In the genomic region with DNA sequence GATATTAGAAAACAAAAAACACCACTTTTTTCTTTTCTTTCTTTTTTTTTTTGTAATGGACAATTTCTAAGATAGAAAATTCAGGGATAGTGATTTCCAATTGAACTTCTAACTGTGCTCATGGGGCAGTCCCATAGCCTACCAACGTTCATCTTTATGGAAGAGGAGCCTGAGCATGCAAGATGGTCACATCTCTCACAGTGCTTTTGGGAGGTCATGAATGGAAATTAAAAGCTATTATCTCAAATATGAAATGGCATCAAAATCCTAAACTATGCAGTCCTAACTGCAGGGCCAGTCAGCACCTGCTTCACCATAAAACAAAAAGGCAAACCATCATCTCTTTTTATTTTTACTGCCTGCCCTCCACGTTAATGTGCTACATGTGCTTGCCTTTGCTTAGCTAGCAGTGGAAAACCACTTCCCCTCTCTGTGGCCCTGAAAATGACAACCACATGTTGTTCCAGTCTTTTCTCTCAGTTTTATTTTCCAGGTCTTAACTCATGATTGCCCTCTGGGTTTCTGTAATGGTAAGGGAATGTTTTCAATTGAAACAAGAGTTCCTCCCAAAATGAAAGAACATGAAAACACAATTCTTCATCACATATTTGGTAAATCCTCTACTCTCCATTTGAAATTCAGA, we compare ENCODE assay signal across 9 cellular contexts. TPM values are rescaled to one million over a fixed set of nuclear protein-coding genes. Genes with fewer than 3 reads are reported as not detected.
DNase-seq lines count a peak whose midpoint lies in the region; ATAC-seq and TF ChIP-seq lines count a peak whose summit lies in the region.
"Had no signal": no experiment of that assay in that cellular context is flagged by ENCODE, and none has a peak within 500 bp of the region (broad histone marks: within the 10 kb centered on the region; RNA-seq: fewer than 3 reads in every experiment).

No MANE protein-coding gene starts in this region.

- H2BK120ac ChIP-seq in mesenchymal stem cell (ENCODE audit: low read depth, low read length) (no peak overlapping the region), H9 (ENCODE audit: low read depth, low read length, poor library complexity, severe bottlenecking) (no peak overlapping the region)

- H4K5ac ChIP-seq in H9 (ENCODE audit: insufficient read length, low read depth, low read length) = no peak overlapping the region

- H2AFZ ChIP-seq in mesenchymal stem cell (ENCODE audit: low read depth, low read length) (no peak overlapping the region), H9 (ENCODE audit: low read length) (no peak overlapping the region)

- peaks cover 19% of the 10 kb centered on the region for H3K4me1 Mint-ChIP-seq in T-helper 1 cell treated with Interleukin-12 subunit alpha and Interleukin-12 subunit beta and Interleukin-4 antibody, amounts not matched to agents 30 μg/mL and 1 μg/mL, for 36 hours (ENCODE audit: low read depth)
- H3K4me1 Mint-ChIP-seq in H9 = peaks cover 3 to 6% of the 10 kb centered on the region in 2 experiments

- H3K9me3 Mint-ChIP-seq in T-helper 1 cell treated with Interleukin-12 subunit alpha and Interleukin-12 subunit beta and Interleukin-4 antibody, amounts not matched to agents 30 μg/mL and 1 μg/mL, for 36 hours = no peaks in the 10 kb centered on the region
- H3K9me3 Mint-ChIP-seq in H9 = no peaks in the 10 kb centered on the region

- no peak for TF ChIP-seq EP300 in upper lobe of left lung (IDR thresholded peaks at IDR 0.05)

- H3K79me1 ChIP-seq in mesenchymal stem cell (replicated peaks; ENCODE audit: low read length, poor library complexity, severe bottlenecking) = no peaks in the 10 kb centered on the region
- no peaks in the 10 kb centered on the region for H3K79me1 ChIP-seq in H9 (ENCODE audit: insufficient read depth, low read depth, low read length, poor library complexity, severe bottlenecking)

- WGBS in mesenchymal stem cell = 85% methylated on average over 2 of the region's 2 CpGs
- no CpG with 5 or more reads among the region's 2 CpGs for WGBS in H9 (ENCODE audit: extremely low coverage, insufficient read length, low lambda C conversion rate)
- 56 to 57% methylated on average over 2 of the region's 2 CpGs for WGBS in upper lobe of left lung, 2 donors

- no peak for DNase-seq in mesenchymal stem cell
- DNase-seq in DMS79 treated with DMSO at 0.1 percent for 48 hours (lab: John Stamatoyannopoulos, UW) = no peak
- no peak for DNase-seq in H9
- DNase-seq in superior temporal gyrus (ENCODE audit: extremely low spot score) = no peak
- DNase-seq in upper lobe of left lung = no peak
- DNase-seq: NCI-H146 had no signal

- no peaks in the 10 kb centered on the region for H4K20me1 ChIP-seq in H9 (ENCODE audit: control insufficient read depth, insufficient read depth, insufficient read length)

- H3K4me3 ChIP-seq in mesenchymal stem cell (ENCODE audit: insufficient read depth in 1 of 2, low read depth in 1 of 2, low read length in 2 of 2) (no peak overlapping the region), upper lobe of left lung (no peak overlapping the region)

- ATAC-seq in GM18498 (IDR thresholded peaks at IDR 0.05; ENCODE audit: unreplicated experiment) = peak; percentile 79
- ATAC-seq in HG02623 (IDR thresholded peaks at IDR 0.05; ENCODE audit: unreplicated experiment) = peak; percentile 77
- no peak for ATAC-seq in upper lobe of left lung (ENCODE audit: low FRiP score in 2 of 2)

- H2BK20ac ChIP-seq in H9 (ENCODE audit: low read depth, low read length, poor library complexity, severe bottlenecking) = no peak overlapping the region

- H2BK15ac ChIP-seq in mesenchymal stem cell (ENCODE audit: low read depth, poor library complexity, severe bottlenecking) (no peak overlapping the region), H9 (ENCODE audit: low read depth, low read length) (no peak overlapping the region)

- H4K91ac ChIP-seq in mesenchymal stem cell (ENCODE audit: low read length) (no peak overlapping the region), H9 (ENCODE audit: insufficient read length, low read depth, low read length) (no peak overlapping the region)

- no peaks in the 10 kb centered on the region for H3K79me2 ChIP-seq in H9 (ENCODE audit: insufficient read depth, low read length)

- H2AK5ac ChIP-seq in mesenchymal stem cell (ENCODE audit: low read length, severe bottlenecking) = no peak overlapping the region
- H2AK5ac ChIP-seq in H9 (ENCODE audit: insufficient read length, low read length) = no peak overlapping the region

- H3K4me2 ChIP-seq in mesenchymal stem cell (ENCODE audit: low read length, poor library complexity, severe bottlenecking) (no peak overlapping the region), H9 (ENCODE audit: insufficient read depth, insufficient read length, low read length) (no peak overlapping the region)

- H3K23ac ChIP-seq in mesenchymal stem cell (ENCODE audit: low read length in 2 of 2) (no peak overlapping the region), H9 (ENCODE audit: insufficient read length, low read depth, low read length) (no peak overlapping the region)

- H3K36me3 Mint-ChIP-seq in T-helper 1 cell treated with Interleukin-12 subunit alpha and Interleukin-12 subunit beta and Interleukin-4 antibody, amounts not matched to agents 30 μg/mL and 1 μg/mL, for 36 hours (ENCODE audit: low read depth) = peaks cover 2% of the 10 kb centered on the region
- no peaks in the 10 kb centered on the region for H3K36me3 Mint-ChIP-seq in H9 (ENCODE audit: insufficient read depth in 1 of 3, low read depth in 3 of 3)

- TF ChIP-seq CTCF in H9 (conservative IDR thresholded peaks at IDR 0.05) (no peak), upper lobe of left lung (IDR thresholded peaks at IDR 0.05) (no peak)

- H3K9me3 ChIP-seq in mesenchymal stem cell (ENCODE audit: control insufficient read depth, low read length) = no peaks in the 10 kb centered on the region
- H3K9me3 ChIP-seq in H9 (ENCODE audit: control insufficient read depth, low read depth, low read length) = no peaks in the 10 kb centered on the region
- no peaks in the 10 kb centered on the region for H3K9me3 ChIP-seq in upper lobe of left lung

- H3K4ac ChIP-seq in mesenchymal stem cell (ENCODE audit: low read depth in 1 of 2, low read length in 2 of 2) = no peak overlapping the region
- no peak overlapping the region for H3K4ac ChIP-seq in H9 (ENCODE audit: low read depth, low read length)

- no peak overlapping the region for H2BK12ac ChIP-seq in mesenchymal stem cell (ENCODE audit: low read length in 2 of 2)
- H2BK12ac ChIP-seq in H9 (ENCODE audit: insufficient read length, low read depth, low read length) = no peak overlapping the region

- H3K4me3 Mint-ChIP-seq in T-helper 1 cell treated with Interleukin-12 subunit alpha and Interleukin-12 subunit beta and Interleukin-4 antibody, amounts not matched to agents 30 μg/mL and 1 μg/mL, for 36 hours = peak overlapping the region; percentile 41
- no peak overlapping the region for H3K4me3 Mint-ChIP-seq in H9

- H4K8ac ChIP-seq in mesenchymal stem cell (ENCODE audit: low read length) (no peak overlapping the region), H9 (replicated peaks; ENCODE audit: insufficient read length, low read depth, low read length) (no peak overlapping the region)

- H3K27ac Mint-ChIP-seq in T-helper 1 cell treated with Interleukin-12 subunit alpha and Interleukin-12 subunit beta and Interleukin-4 antibody, amounts not matched to agents 30 μg/mL and 1 μg/mL, for 36 hours = peak overlapping the region; percentile 67
- H3K27ac Mint-ChIP-seq in H9 = no peak overlapping the region

- H3K4me1 ChIP-seq in mesenchymal stem cell (ENCODE audit: control insufficient read depth, insufficient read depth, low read depth, low read length) (no peaks in the 10 kb centered on the region), H9 (ENCODE audit: insufficient read depth, low read length) (no peaks in the 10 kb centered on the region), upper lobe of left lung (no peaks in the 10 kb centered on the region)

- H3K27me3 ChIP-seq in mesenchymal stem cell (ENCODE audit: control insufficient read depth in 1 of 2, insufficient read depth in 1 of 2, low read length in 2 of 2) (no peaks in the 10 kb centered on the region), H9 (ENCODE audit: insufficient read depth, low read length) (no peaks in the 10 kb centered on the region), upper lobe of left lung (no peaks in the 10 kb centered on the region)

- peak overlapping the region; percentile 47 for H3K9ac ChIP-seq in mesenchymal stem cell (ENCODE audit: low read length)
- no peak overlapping the region for H3K9ac ChIP-seq in H9 (ENCODE audit: extremely low read depth, insufficient read length, low read length)

- H3K36me3 ChIP-seq in mesenchymal stem cell (ENCODE audit: control insufficient read depth in 1 of 2, insufficient read depth in 2 of 2, low read depth in 1 of 2, low read length in 2 of 2) (no peaks in the 10 kb centered on the region), upper lobe of left lung (no peaks in the 10 kb centered on the region)

- no peak for TF ChIP-seq POLR2A in upper lobe of left lung (IDR thresholded peaks at IDR 0.05)

- no peaks in the 10 kb centered on the region for H3K27me3 Mint-ChIP-seq in T-helper 1 cell treated with Interleukin-12 subunit alpha and Interleukin-12 subunit beta and Interleukin-4 antibody, amounts not matched to agents 30 μg/mL and 1 μg/mL, for 36 hours (ENCODE audit: low read depth)
- H3K27me3 Mint-ChIP-seq in H9 (ENCODE audit: low read depth) = no peaks in the 10 kb centered on the region

- H3K27ac ChIP-seq in mesenchymal stem cell (ENCODE audit: low read length, poor library complexity, severe bottlenecking) (no peak overlapping the region), H9 (ENCODE audit: insufficient read length, low read depth, low read length) (no peak overlapping the region), upper lobe of left lung (no peak overlapping the region)

- no peak overlapping the region for H2BK5ac ChIP-seq in mesenchymal stem cell (ENCODE audit: low read depth, low read length, poor library complexity, severe bottlenecking)
- no peak overlapping the region for H2BK5ac ChIP-seq in H9 (ENCODE audit: insufficient read length, low read length)

- no peak overlapping the region for H3T11ph ChIP-seq in H9 (ENCODE audit: low read length)

- no peak overlapping the region for H3K14ac ChIP-seq in mesenchymal stem cell (ENCODE audit: low read length in 2 of 2)
- no peak overlapping the region for H3K14ac ChIP-seq in H9 (ENCODE audit: insufficient read depth, low read length)

- H3K23me2 ChIP-seq in H9 (ENCODE audit: insufficient read length, low read depth, low read length, poor library complexity, severe bottlenecking) = no peaks in the 10 kb centered on the region

- H3K56ac ChIP-seq in H9 (ENCODE audit: insufficient read length, low read depth, low read length) = no peak overlapping the region

- no peak overlapping the region for H3K18ac ChIP-seq in mesenchymal stem cell (ENCODE audit: low read depth in 1 of 2, low read length in 2 of 2)
- no peak overlapping the region for H3K18ac ChIP-seq in H9 (ENCODE audit: insufficient read length, low read depth, low read length)

RNA-seq across cellular contexts. Expression of a gene that starts 16.7 kb away (rescaled TPM):
- not detected for polyA plus RNA-seq in mesenchymal stem cell (2013, experiment 1 of 2)
- not detected for polyA plus RNA-seq in mesenchymal stem cell (2013, experiment 2 of 2)
- total RNA-seq in H9 (2021) (not detected in 2 replicates), upper lobe of left lung (not detected)

RNA-seq across cellular contexts. Expression of a gene that starts 29.6 kb away (rescaled TPM):
- 1.8 TPM for polyA plus RNA-seq in mesenchymal stem cell (2013, experiment 1 of 2)
- 2.0 TPM for polyA plus RNA-seq in mesenchymal stem cell (2013, experiment 2 of 2)
- 0.59 and 0.63 TPM in 2 replicates for total RNA-seq in H9 (2021)
- total RNA-seq in upper lobe of left lung = 10 to 100 TPM in 2 of 6 donors, 1 to 10 TPM in 4; 2.7 to 17.7 (median 7.3) TPM

Comparison
In these comparisons a context has a peak if more than half of its experiments do, and no peak if none do; other contexts are left out.
1. ATAC-seq: peak in GM18498 (single experiment) and HG02623 (single experiment); none in upper lobe of left lung (0 of 2).